ENCODE assay signal across 29 cellular contexts in the genomic region with DNA sequence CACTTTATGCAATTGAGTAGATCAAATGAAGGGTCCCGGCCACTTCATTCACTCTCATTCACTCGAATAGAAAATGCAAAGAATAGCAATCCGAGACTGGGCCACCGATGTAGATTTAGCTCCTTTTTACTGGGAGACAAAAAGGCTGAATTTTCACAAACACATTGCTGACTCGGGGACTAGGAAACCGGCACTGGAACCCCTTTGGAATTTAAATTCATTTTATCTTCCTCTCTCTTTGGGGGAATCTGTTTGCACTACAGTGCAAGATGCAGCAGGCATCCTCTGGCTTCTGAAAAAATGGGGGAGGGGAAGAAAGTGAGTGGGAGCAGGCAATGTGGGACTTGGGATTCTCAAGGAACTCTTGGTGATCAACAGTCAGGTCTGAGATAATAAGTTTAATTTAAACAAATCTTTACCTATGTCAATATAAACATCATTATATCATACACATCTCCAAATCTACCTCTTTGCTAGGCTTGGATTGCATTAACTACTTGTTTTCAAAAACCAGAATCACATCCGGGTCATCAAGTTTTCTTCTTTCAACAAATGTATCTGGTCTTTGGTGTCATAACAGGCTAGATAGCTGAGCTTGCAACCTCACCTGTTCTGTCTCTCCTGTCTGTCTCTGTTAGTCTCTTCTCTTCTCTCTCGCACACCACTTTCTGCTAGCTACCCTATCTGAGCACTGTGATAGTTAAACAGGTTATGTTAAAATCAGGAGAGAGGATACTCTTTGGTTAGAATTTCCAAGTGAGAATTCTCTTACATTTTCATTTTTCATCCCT. TPM values are rescaled to one million over a fixed set of nuclear protein-coding genes. Genes with fewer than 3 reads are reported as not detected.
"Had no signal": no experiment of that assay in that cellular context is flagged by ENCODE, and none has a peak within 500 bp of the region (broad histone marks: within the 10 kb centered on the region; RNA-seq: fewer than 3 reads in every experiment).

No MANE protein-coding gene starts in this region.

- FAIRE-seq: frontal cortex, TTC549 had no signal

- H3K4me3 ChIP-seq: cardiac muscle cell, hepatocyte, thoracic aorta, upper lobe of left lung had no signal

- DNase-seq: activated B cell treated with CpG ODN at 0.5 μM for 24 hours; activated CD4-positive, alpha-beta T cell treated with anti-CD3 and anti-CD28 coated beads for 4 hours; activated CD4-positive, alpha-beta T cell treated with anti-CD3 and anti-CD28 coated beads, Interleukin-2, amount 50 U/mL, for 48 hours; activated CD8-positive, alpha-beta memory T cell treated with anti-CD3 and anti-CD28 coated beads, Interleukin-2, amount 50 U/mL, for 48 hours; activated effector memory CD4-positive, alpha-beta T cell treated with Interleukin-2 at 50 U/mL for 16 hours; activated naive CD4-positive, alpha-beta T cell treated with anti-CD3 and anti-CD28 coated beads for 36 hours; activated naive CD8-positive, alpha-beta T cell treated with anti-CD3 and anti-CD28 coated beads, Interleukin-2, amount 50 U/mL, for 24 hours; activated T-cell treated with anti-CD3 and anti-CD28 coated beads, Interleukin-2, amount 50 U/mL, for 48 hours; cortex of kidney; effector CD4-positive, alpha-beta T cell; glutamatergic neuron; islet precursor cell; left cardiac atrium; midbrain; stimulated activated CD4-positive, alpha-beta T cell treated with anti-CD3 and anti-CD28 coated beads, Interleukin-4, amount 100 ng/mL, for 24 hours; stimulated activated naive CD4-positive, alpha-beta T cell treated with Interleukin-2 at 50 U/mL for 16 hours; T-helper 1 cell had no signal

- H3K79me2 ChIP-seq: hepatocyte had no signal

- H3K27ac ChIP-seq: cardiac muscle cell, hepatocyte, thoracic aorta, upper lobe of left lung had no signal

- H3K9me3 ChIP-seq: thoracic aorta, upper lobe of left lung had no signal

- H3K9me3 Mint-ChIP-seq: activated B cell treated with CpG ODN at 0.5 μM for 24 hours; activated naive CD4-positive, alpha-beta T cell treated with anti-CD3 and anti-CD28 coated beads for 36 hours; activated naive CD8-positive, alpha-beta T cell treated with anti-CD3 and anti-CD28 coated beads, Interleukin-2, amount 50 U/mL, for 24 hours; nephron had no signal

- ATAC-seq: activated naive CD8-positive, alpha-beta T cell treated with anti-CD3 and anti-CD28 coated beads, Interleukin-2, amount 50 U/mL, for 24 hours; esophagus mucosa; left cardiac atrium had no signal

- H3K4me2 ChIP-seq: hepatocyte had no signal

- H3K36me3 ChIP-seq: cardiac muscle cell, thoracic aorta, upper lobe of left lung had no signal

- H3K27ac Mint-ChIP-seq: activated B cell treated with CpG ODN at 0.5 μM for 24 hours; activated naive CD4-positive, alpha-beta T cell treated with anti-CD3 and anti-CD28 coated beads for 36 hours; activated naive CD8-positive, alpha-beta T cell treated with anti-CD3 and anti-CD28 coated beads, Interleukin-2, amount 50 U/mL, for 24 hours; nephron had no signal

- H3K4me3 Mint-ChIP-seq: activated B cell treated with CpG ODN at 0.5 μM for 24 hours; activated naive CD4-positive, alpha-beta T cell treated with anti-CD3 and anti-CD28 coated beads for 36 hours; activated naive CD8-positive, alpha-beta T cell treated with anti-CD3 and anti-CD28 coated beads, Interleukin-2, amount 50 U/mL, for 24 hours; nephron had no signal

- H2AFZ ChIP-seq: hepatocyte had no signal

RNA-seq across cellular contexts. Expression of a gene that starts 6.6 kb away (rescaled TPM):
- total RNA-seq: activated B cell treated with CpG ODN at 0.5 μM for 24 hours; activated naive CD4-positive, alpha-beta T cell treated with anti-CD3 and anti-CD28 coated beads for 36 hours; cardiac muscle cell; esophagus mucosa; frontal cortex; hepatocyte; left cardiac atrium; liver; osteoblast; posterior vena cava; renal cortical epithelial cell; thoracic aorta; upper lobe of left lung had no signal
- polyA plus RNA-seq: cardiac muscle cell, hepatocyte, liver had no signal
